8 cellular contexts compared by ENCODE assay signal in the genomic region with DNA sequence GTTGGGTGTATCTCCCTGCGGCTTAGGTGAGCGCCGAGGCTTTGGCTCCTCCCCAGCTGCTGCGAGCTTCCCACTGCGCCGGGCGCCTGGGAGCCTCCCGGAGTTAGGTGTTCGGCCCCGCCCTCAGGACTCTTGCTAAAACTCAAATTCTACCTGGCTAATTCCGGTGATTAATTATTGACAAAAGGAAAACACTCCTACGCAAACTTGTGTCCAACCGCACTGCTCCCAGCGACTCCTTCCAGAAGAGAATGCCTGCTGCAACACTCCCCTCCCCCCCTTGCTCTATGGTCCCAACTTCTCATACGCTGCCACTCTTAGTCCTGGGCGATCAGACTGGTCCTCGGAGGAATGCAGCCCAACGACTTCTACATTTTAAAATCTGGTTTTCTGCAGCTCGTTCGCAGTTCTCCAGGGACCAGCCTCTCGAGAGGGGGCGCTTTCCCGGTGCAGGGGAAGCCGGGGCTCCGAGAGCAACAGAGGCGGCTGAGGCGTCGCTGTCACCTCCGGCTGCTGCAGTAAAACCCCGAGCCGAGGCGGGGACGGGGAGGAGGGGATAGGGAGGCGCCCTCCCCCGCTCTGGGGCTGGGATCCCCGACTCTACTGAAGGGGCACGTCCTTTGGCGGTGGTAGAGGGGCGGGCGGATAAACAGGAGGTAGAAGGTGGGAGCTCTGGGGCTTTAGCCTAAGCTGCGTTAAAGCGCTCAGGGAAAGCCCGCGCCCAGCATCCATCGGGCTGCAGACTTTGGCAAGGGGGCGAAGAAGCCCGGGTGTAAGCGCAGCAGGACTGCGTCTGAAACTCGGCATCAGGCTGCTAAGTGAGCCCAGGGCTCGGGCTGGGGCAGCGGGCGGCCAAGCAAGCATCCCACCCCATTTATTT. TPM values are rescaled to one million over a fixed set of nuclear protein-coding genes. Genes with fewer than 3 reads are reported as not detected.
DNase-seq lines count a peak whose midpoint lies in the region; ATAC-seq and TF ChIP-seq lines count a peak whose summit lies in the region.

A gene with protein sequence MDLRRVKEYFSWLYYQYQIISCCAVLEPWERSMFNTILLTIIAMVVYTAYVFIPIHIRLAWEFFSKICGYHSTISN (minus strand): TSS at position 77 of the 880 bp plus-strand sequence. CDS start 25,194 bp downstream, outside the sequence.

- peak within 1 kb of the TSS; percentile 83 for H3K4me2 ChIP-seq in GM23248 (ENCODE audit: unreplicated experiment)

- no peaks in the 10 kb centered on the region for H3K36me3 ChIP-seq in GM23248 (ENCODE audit: low read depth)

- in situ Hi-C loops in GM23248 (cut with MboI): no loop called here

- no peaks in the 10 kb centered on the region for H3K9me2 ChIP-seq in GM23248 (ENCODE audit: insufficient read depth)

- H3K4me3 ChIP-seq in GM23248 (peak within 1 kb of the TSS; percentile 66), NB4 (ENCODE audit: low read depth, low read length) (no peak within 1 kb of the TSS), choroid plexus epithelial cell (ENCODE audit: low read depth, low read length) (peak within 1 kb of the TSS; percentile 40)

- no peaks in the 10 kb centered on the region for H4K20me1 ChIP-seq in GM23248 (ENCODE audit: insufficient read depth)

- H3K79me2 ChIP-seq in GM23248 (ENCODE audit: insufficient read depth): no peaks in the 10 kb centered on the region

- H3K9ac ChIP-seq in GM23248: no peak within 1 kb of the TSS

- TF ChIP-seq CTCF in NB4 (IDR thresholded peaks at IDR 0.05; ENCODE audit: low read depth, low read length) (no peak), choroid plexus epithelial cell (conservative IDR thresholded peaks at IDR 0.05; ENCODE audit: low read depth, low read length) (peak; percentile 33)

- TF ChIP-seq POLR2A in NB4 (IDR thresholded peaks at IDR 0.05; ENCODE audit: extremely low read depth, insufficient read length): no peak

- DNase-seq in EL (peak; percentile 32), GM23248 (peak; percentile 47), NB4 (ENCODE audit: low read depth) (peak; percentile 3), choroid plexus epithelial cell (ENCODE audit: low read depth) (peak; percentile 21), left lobe of liver (ENCODE audit: low spot score) (peak; percentile 74), KG1 (lab: John Stamatoyannopoulos, UW) (no peak)
- DNase-seq in activated CD4-positive, CD25-positive, alpha-beta regulatory T cell treated with anti-CD3 and anti-CD28 coated beads, Interleukin-2, amount 50 U/mL, for 72 hours: peak; percentile 37
- DNase-seq in stimulated activated CD4-positive, alpha-beta T cell treated with anti-CD3 and anti-CD28 coated beads, Interleukin-2, amount 100 ng/mL, for 48 hours: peak; percentile 17 to 30

- H3K9me3 ChIP-seq in GM23248 (ENCODE audit: low read depth): no peaks in the 10 kb centered on the region

- ATAC-seq in left lobe of liver: peak; percentile 92

- H3K27ac ChIP-seq in GM23248: no peak within 1 kb of the TSS

- 0 out of 2 replicates have a peak, but pooled peaks cover 6% of the 10 kb centered on the region for H3K4me1 ChIP-seq in GM23248 (ENCODE audit: insufficient read depth)

- H2AFZ ChIP-seq in GM23248: peak within 1 kb of the TSS; percentile 89

- 1 to 4% methylated on average over 52 to 53 of the region's 53 CpGs for WGBS in GM23248 (ENCODE audit: low coverage in 1 of 2, low lambda C conversion rate in 2 of 2, missing lambda C conversion rate in 2 of 2), 2 experiments

- H3K27me3 ChIP-seq in GM23248 (replicated peaks; ENCODE audit: insufficient read depth): peaks cover 67% of the 10 kb centered on the region

- no peaks in the 10 kb centered on the region for H3F3A ChIP-seq in GM23248 (ENCODE audit: insufficient read depth)

RNA-seq across cellular contexts. Expression of the gene that starts here (rescaled TPM):
- total RNA-seq in GM23248 (2014; rRNA removed; shearing (Covaris generic)): not detected in 2 replicates
- polyA plus RNA-seq in GM23248 (2016; fragmentation: Nextera tagmentation; extraction: Ambion mirVana): not detected in 2 replicates
- total RNA-seq in left lobe of liver: 0.18 TPM

Comparison
In these comparisons a context has a peak if more than half of its experiments do, and no peak if none do; other contexts are left out.
1. Peak in DNase-seq, H3K4me3 ChIP-seq and H3K4me2 ChIP-seq in GM23248; RNA of the gene not detected or under 1 TPM.
2. Peak in DNase-seq and ATAC-seq in left lobe of liver; RNA of the gene not detected or under 1 TPM.